ENCODE assay signal across 28 cellular contexts in the genomic region with DNA sequence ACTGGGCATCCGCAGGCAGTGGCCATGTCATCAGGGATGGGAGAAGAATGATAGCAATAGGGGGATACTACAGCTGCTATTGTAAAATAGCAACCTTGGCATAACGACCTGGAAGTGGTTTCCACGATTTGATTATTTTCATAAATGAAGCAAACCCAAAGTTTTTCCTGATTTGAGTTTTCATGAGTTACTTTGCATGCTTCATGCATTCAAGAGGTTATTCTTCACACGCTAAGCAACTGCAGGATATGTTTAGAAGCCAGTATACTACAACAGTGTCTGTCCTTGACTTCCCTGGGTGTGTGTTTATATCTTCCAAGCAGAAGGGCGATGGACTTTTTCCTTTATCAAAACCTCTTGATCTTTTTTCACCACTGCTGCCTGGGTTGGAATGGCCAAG.
"Had no signal": no experiment of that assay in that cellular context is flagged by ENCODE, and none has a peak within 500 bp of the region (broad histone marks: within the 10 kb centered on the region; RNA-seq: fewer than 3 reads in every experiment).

No MANE protein-coding gene starts in this region.

- H3K9me3 ChIP-seq: ascending aorta, esophagus squamous epithelium, gastroesophageal sphincter had no signal

- DNase-seq: activated B cell treated with CpG ODN at 0.5 μM for 24 hours; activated CD4-positive, alpha-beta T cell treated with anti-CD3 and anti-CD28 coated beads for 48 hours; activated CD4-positive, alpha-beta T cell treated with anti-CD3 and anti-CD28 coated beads, Interleukin-2, amount 50 U/mL, for 1 hour; activated CD4-positive, alpha-beta T cell treated with anti-CD3 and anti-CD28 coated beads, Interleukin-2, amount 50 U/mL, for 48 hours; activated CD8-positive, alpha-beta memory T cell treated with anti-CD3 and anti-CD28 coated beads for 24 hours; activated CD8-positive, alpha-beta T cell treated with anti-CD3 and anti-CD28 coated beads for 36 hours; activated effector memory CD4-positive, alpha-beta T cell treated with anti-CD3 and anti-CD28 coated beads, Interleukin-2, amount 50 U/mL, for 16 hours; activated naive CD4-positive, alpha-beta T cell; activated naive CD4-positive, alpha-beta T cell treated with anti-CD3 and anti-CD28 coated beads, Interleukin-2, amount 10 ng/mL, durations not matched to agents 7 days and 5 days; activated naive CD8-positive, alpha-beta T cell treated with anti-CD3 and anti-CD28 coated beads, Interleukin-2, amount 10 ng/mL, durations not matched to agents 7 days and 5 days; activated T-cell treated with anti-CD3 and anti-CD28 coated beads, Interleukin-2, amount 50 U/mL, for 1 hour; activated T-cell treated with anti-CD3 and anti-CD28 coated beads, Interleukin-2, amount 50 U/mL, for 48 hours; effector CD8-positive, alpha-beta T cell; esophagus squamous epithelium; foreskin melanocyte; hippocampal formation; T-helper 17 cell; T1000; WERI-Rb-1 had no signal

- H3K36me3 ChIP-seq: ascending aorta, esophagus squamous epithelium, gastroesophageal sphincter, WERI-Rb-1 had no signal

- ATAC-seq: activated CD4-positive, CD25-positive, alpha-beta regulatory T cell treated with anti-CD3 and anti-CD28 coated beads, Interleukin-2, amount 50 U/mL, for 24 hours; activated CD8-positive, alpha-beta T cell treated with anti-CD3 and anti-CD28 coated beads for 36 hours; activated naive CD4-positive, alpha-beta T cell treated with anti-CD3 and anti-CD28 coated beads, Interleukin-2, amount 50 U/mL, for 72 hours; gastroesophageal sphincter; T-helper 17 cell had no signal

- H3K4me3 ChIP-seq: ascending aorta, esophagus squamous epithelium, gastroesophageal sphincter had no signal

- H3K27ac ChIP-seq: ascending aorta, epithelial cell of prostate, esophagus squamous epithelium, gastroesophageal sphincter, WERI-Rb-1 had no signal

- FAIRE-seq: bronchial epithelial cell, colon, endometrium, endothelial cell of umbilical vein had no signal

- H3K4me1 ChIP-seq: ascending aorta, esophagus squamous epithelium, gastroesophageal sphincter had no signal

- H3K27me3 ChIP-seq: ascending aorta, esophagus squamous epithelium, gastroesophageal sphincter had no signal
